24 cellular contexts compared by ENCODE assay signal in genomic region chr6:23477576-23477975, GRCh38.
"Had no signal": no experiment of that assay in that cellular context is flagged by ENCODE, and none has a peak within 500 bp of the region (broad histone marks: within the 10 kb centered on the region; RNA-seq: fewer than 3 reads in every experiment).

No MANE protein-coding gene starts in this region.

- H3K4me1 ChIP-seq: left ventricle myocardium inferior, pancreas, prostate gland, spleen, suprapubic skin, tibial nerve, uterus had no signal

- DNase-seq: hippocampal formation; kidney; left ventricle myocardium inferior; midbrain; mucosa of descending colon; naive thymus-derived CD4-positive, alpha-beta T cell; nucleus accumbens; pancreas; posterior cingulate gyrus; retina; right cardiac atrium; spleen; stimulated activated CD4-positive, alpha-beta T cell treated with anti-CD3 and anti-CD28 coated beads, Interleukin-4, amount 100 ng/mL, for 24 hours; stimulated activated naive CD4-positive, alpha-beta T cell; uterus had no signal

- H3K27ac ChIP-seq: left ventricle myocardium inferior, pancreas, prostate gland, skin epidermis, spleen, suprapubic skin, thoracic aorta, tibial nerve, uterus had no signal

- H3K4me3 ChIP-seq: left ventricle myocardium inferior, lung, mucosa of descending colon, pancreas, prostate gland, skin epidermis, spleen, suprapubic skin, thoracic aorta, tibial nerve, uterus had no signal

- H3K36me3 ChIP-seq: left ventricle myocardium inferior, pancreas, prostate gland, spleen, suprapubic skin, thoracic aorta, tibial nerve, uterus had no signal

- H3K9me3 ChIP-seq: mucosa of descending colon, pancreas, prostate gland, suprapubic skin, thoracic aorta, tibial nerve, uterus had no signal

- ATAC-seq: mucosa of descending colon; naive thymus-derived CD4-positive, alpha-beta T cell; natural killer cell treated with Interleukin-12 subunit alpha and Interleukin-12 subunit beta and Interleukin-15 and Interleukin-18, amount 100 ng/mL, for 72 hours; pancreas; right cardiac atrium; sciatic nerve; stimulated activated effector memory CD8-positive, alpha-beta T cell treated with anti-CD3 and anti-CD28 coated beads, Interleukin-12 subunit alpha, Interleukin-12 subunit beta, amount 100 ng/mL, for 72 hours had no signal

- H3K27me3 ChIP-seq: pancreas, spleen, suprapubic skin, tibial nerve, uterus had no signal
